In the genomic region with DNA sequence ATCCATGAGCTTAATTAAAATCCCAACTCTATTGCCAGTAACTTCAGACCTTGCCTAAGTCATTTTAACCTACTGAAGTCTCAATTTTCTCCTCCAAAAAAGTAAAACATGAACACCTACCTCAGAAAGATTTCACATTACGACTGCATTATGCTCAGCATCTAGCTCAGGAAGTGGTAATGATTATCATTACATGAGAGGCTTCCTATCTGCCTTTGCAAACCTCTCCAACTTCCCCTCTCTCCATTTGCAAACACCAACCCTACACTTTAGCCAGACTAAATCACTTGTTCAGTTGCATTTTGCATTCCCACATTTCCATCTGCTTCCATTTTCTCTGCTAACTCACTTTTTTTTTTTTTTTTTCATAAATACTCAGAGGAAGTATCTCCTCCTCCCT, we compare ENCODE assay signal across 1 cellular context.
TF ChIP-seq lines count a peak whose summit lies in the region.

No MANE protein-coding gene starts in this region.

TF ChIP-seq in GM23338, 12 proteins besides CTCF, POLR2A, EP300 and RAD21 (continued from another document):
- no peak for TF ChIP-seq ZNF462 (CRISPR knock-in tag; IDR thresholded peaks at IDR 0.05)
- no peak for TF ChIP-seq ETS1 (IDR thresholded peaks at IDR 0.05)
